14 cellular contexts compared by ENCODE assay signal in the genomic region with DNA sequence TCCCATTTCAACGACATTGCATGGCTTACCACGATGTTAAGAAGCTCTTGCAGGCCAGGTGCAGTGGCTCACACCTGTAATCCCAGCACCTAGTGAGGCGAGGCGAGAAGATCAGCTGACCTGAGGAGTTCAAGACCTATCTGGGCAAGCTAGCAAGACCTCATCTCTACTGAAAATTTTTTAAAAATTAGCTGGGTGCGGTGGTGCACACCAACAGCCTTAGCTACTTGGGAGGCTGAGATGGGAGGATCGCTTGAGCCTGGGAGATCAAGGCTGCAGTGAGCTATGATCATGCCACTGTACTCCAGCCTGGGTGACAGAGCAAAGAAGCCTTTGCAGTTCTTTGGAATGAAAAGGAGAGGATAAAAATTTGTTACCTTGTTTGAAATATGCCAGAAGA. TPM values are rescaled to one million over a fixed set of nuclear protein-coding genes. Genes with fewer than 3 reads are reported as not detected.
"Had no signal": no experiment of that assay in that cellular context is flagged by ENCODE, and none has a peak within 500 bp of the region (broad histone marks: within the 10 kb centered on the region; RNA-seq: fewer than 3 reads in every experiment).

No MANE protein-coding gene starts in this region.

RNA-seq across cellular contexts. Expression of a gene that starts 21.4 kb away (rescaled TPM):
- total RNA-seq: activated CD4-positive, alpha-beta T cell treated with anti-CD3 and anti-CD28 coated beads, Interleukin-2, amount 10 ng/mL, durations not matched to agents 24 days and 14 days; activated CD8-positive, alpha-beta T cell treated with anti-CD3 and anti-CD28 coated beads for 36 hours; activated naive CD8-positive, alpha-beta T cell treated with anti-CD3 and anti-CD28 coated beads, Interleukin-2, amount 10 ng/mL, durations not matched to agents 7 days and 5 days; activated T-cell treated with anti-CD3 and anti-CD28 coated beads, Interleukin-2, amount 50 U/mL, for 4 hours; activated T-helper 1 cell treated with anti-CD3 and anti-CD28 coated beads, Interleukin-12 subunit alpha, Interleukin-12 subunit beta, Interleukin-2, Interleukin-4 antibody, amounts not matched to agents 30 ng/mL and 10 ng/mL and 1 ng/mL, durations not matched to agents 14 hours and 24 hours and 36 hours; astrocyte; HepG2; MCF 10A; OCI-LY7; PC-9; Right ventricle myocardium superior; T-helper 1 cell treated with Interleukin-12 subunit alpha and Interleukin-12 subunit beta and Interleukin-4 antibody, amounts not matched to agents 30 ng/mL and 1 ng/mL, for 36 hours; T-helper 2 cell treated with Interferon-gamma antibody and Interleukin-4, amounts not matched to agents 100 ng/mL and 5 ng/mL, for 36 hours had no signal
- polyA plus RNA-seq: HepG2, IgD-negative memory B cell had no signal

RNA-seq across cellular contexts. Expression of a gene that starts 32.3 kb away (rescaled TPM):
- total RNA-seq: activated CD4-positive, alpha-beta T cell treated with anti-CD3 and anti-CD28 coated beads, Interleukin-2, amount 10 ng/mL, durations not matched to agents 24 days and 14 days; activated CD8-positive, alpha-beta T cell treated with anti-CD3 and anti-CD28 coated beads for 36 hours; activated naive CD8-positive, alpha-beta T cell treated with anti-CD3 and anti-CD28 coated beads, Interleukin-2, amount 10 ng/mL, durations not matched to agents 7 days and 5 days; activated T-cell treated with anti-CD3 and anti-CD28 coated beads, Interleukin-2, amount 50 U/mL, for 4 hours; activated T-helper 1 cell treated with anti-CD3 and anti-CD28 coated beads, Interleukin-12 subunit alpha, Interleukin-12 subunit beta, Interleukin-2, Interleukin-4 antibody, amounts not matched to agents 30 ng/mL and 10 ng/mL and 1 ng/mL, durations not matched to agents 14 hours and 24 hours and 36 hours; astrocyte; HepG2; MCF 10A; OCI-LY7; PC-9; Right ventricle myocardium superior; T-helper 1 cell treated with Interleukin-12 subunit alpha and Interleukin-12 subunit beta and Interleukin-4 antibody, amounts not matched to agents 30 ng/mL and 1 ng/mL, for 36 hours; T-helper 2 cell treated with Interferon-gamma antibody and Interleukin-4, amounts not matched to agents 100 ng/mL and 5 ng/mL, for 36 hours had no signal
- polyA plus RNA-seq: HepG2, IgD-negative memory B cell had no signal
